ENCODE assay signal across 1 cellular context in genomic region chr1:182029002-182029378, GRCh38.
TF ChIP-seq lines count a peak whose summit lies in the region.

No MANE protein-coding gene starts in this region.

TF ChIP-seq in K562, 482 proteins besides CTCF, POLR2A, EP300 and RAD21 (continued from another document):
- TF ChIP-seq CREB3L1 (IDR thresholded peaks at IDR 0.05; ENCODE audit: borderline replicate concordance, low read depth) (0 out of 2 replicates have a peak, but pooled peaks have one; percentile 32), ARNT (IDR thresholded peaks at IDR 0.05) (peak in 1 of 2 experiments; percentile 93; a peak in 1 of 4 replicates), L3MBTL2 (IDR thresholded peaks at IDR 0.05) (peak; percentile 72; the same call in 1 of the 2 replicates), ATF2 (CRISPR knock-in tag; IDR thresholded peaks at IDR 0.05) (no peak), STAT6 (CRISPR knock-in tag; IDR thresholded peaks at IDR 0.05) (no peak), MGA (IDR thresholded peaks at IDR 0.05) (peak; percentile 51), FOSL1 (tag; conservative IDR thresholded peaks at IDR 0.05) (no peak)
